Comparison of ENCODE assay signal across 7 cellular contexts in the genomic region with DNA sequence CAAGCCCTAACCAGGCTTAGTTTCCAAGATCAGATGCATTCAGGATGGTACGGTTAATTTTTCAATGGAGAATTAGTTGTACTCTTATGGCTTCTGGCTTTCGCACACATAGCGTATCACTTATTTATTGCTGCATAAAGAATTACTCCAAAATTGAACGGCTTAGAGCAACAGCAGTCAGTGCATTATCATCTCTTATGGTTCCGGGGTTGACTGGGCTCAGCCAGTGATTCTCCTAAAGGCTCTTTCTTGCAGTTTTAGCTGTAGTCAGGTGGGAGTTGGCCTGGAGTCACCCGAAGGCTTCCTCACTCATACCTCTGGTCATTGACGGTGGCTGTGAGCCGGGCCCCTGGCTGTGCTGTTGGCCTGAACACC. TPM values are rescaled to one million over a fixed set of nuclear protein-coding genes. Genes with fewer than 3 reads are reported as not detected.
DNase-seq lines count a peak whose midpoint lies in the region; ATAC-seq and TF ChIP-seq lines count a peak whose summit lies in the region.

No MANE protein-coding gene starts in this region.

- TF ChIP-seq CTCF in HFF-Myc (IDR thresholded peaks at IDR 0.05; ENCODE audit: low read depth, low read length, missing control alignments) (no peak), WI38 (IDR thresholded peaks at IDR 0.05; ENCODE audit: low read depth, low read length) (no peak)

- H3K4me3 ChIP-seq in HFF-Myc (replicated peaks; ENCODE audit: low read depth, low read length): peak overlapping the region; percentile 83
- peak overlapping the region; percentile 91 for H3K4me3 ChIP-seq in WI38 (ENCODE audit: low read depth, low read length)
- peak overlapping the region; percentile 85 for H3K4me3 ChIP-seq in skeletal muscle cell (ENCODE audit: low read depth, low read length)

- intact Hi-C loops in left cardiac atrium (cut with DNase I): no loop called here

- ATAC-seq in left cardiac atrium: peak; percentile 30 to 39

- DNase-seq in HFF-Myc (ENCODE audit: extremely low read depth, low read depth) (no peak), left cardiac atrium (no peak), skeletal muscle cell (ENCODE audit: low read depth) (no peak), NCI-H2171 (lab: John Stamatoyannopoulos, UW) (no peak), Ammon's horn (ENCODE audit: low spot score) (no peak), HCEC 1CT (no peak)

RNA-seq across cellular contexts. Expression of gene GRHPR, which starts 0.6 kb away (rescaled TPM):
- total RNA-seq in left cardiac atrium: 100 to 1,000 TPM in 1 of 2 donors, 10 to 100 TPM in 1; 86.6 to 109 TPM

RNA-seq across cellular contexts. Expression of gene ZBTB5, which starts 43.3 kb away (rescaled TPM):
- 1 to 10 TPM; 5.4 to 7.8 TPM for total RNA-seq in left cardiac atrium
